Comparison of ENCODE assay signal across 8 cellular contexts in the genomic region with DNA sequence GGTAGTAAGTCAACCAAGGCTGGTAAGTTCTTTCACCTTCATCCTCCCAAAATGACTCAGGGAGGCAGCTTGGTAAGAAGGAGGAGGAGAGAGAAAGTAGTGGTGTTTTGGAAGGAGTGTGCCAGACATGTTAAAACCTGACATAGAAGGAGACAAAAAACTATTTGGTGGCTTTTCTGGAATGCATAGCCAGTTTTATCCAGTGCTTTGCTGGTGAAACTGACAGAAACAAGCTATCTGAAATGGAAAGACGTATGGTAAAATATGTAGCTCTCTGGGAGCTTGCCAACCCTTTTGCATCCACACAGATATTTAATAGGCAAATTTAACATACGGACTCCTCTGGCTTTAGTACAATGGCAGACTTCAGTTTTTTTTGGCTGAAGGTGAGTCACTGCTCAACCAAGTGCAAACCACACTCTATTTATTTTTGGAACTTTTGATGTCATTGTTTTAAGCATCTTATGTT. TPM values are rescaled to one million over a fixed set of nuclear protein-coding genes. Genes with fewer than 3 reads are reported as not detected.
DNase-seq lines count a peak whose midpoint lies in the region; ATAC-seq and TF ChIP-seq lines count a peak whose summit lies in the region.

No MANE protein-coding gene starts in this region.

- peak overlapping the region; percentile 68 for H3K4me2 ChIP-seq in SK-N-SH

- no peak overlapping the region; a peak in 1 of 4 replicates for H3K4me3 ChIP-seq in SK-N-SH (ENCODE audit: low read depth in 2 of 2, low read length in 1 of 2)

- 11% methylated on average over 2 of the region's 2 CpGs for WGBS in SK-N-SH (ENCODE audit: low lambda C conversion rate)

- peaks cover 27% of the 10 kb centered on the region for H3F3A ChIP-seq in SK-N-SH (replicated peaks; ENCODE audit: insufficient read depth)

- H3K27ac ChIP-seq in SK-N-SH (ENCODE audit: low read depth in 2 of 2, low read length in 1 of 2), result peak overlapping the region; percentile 34 to 74

- POLR2A ChIA-PET in SK-N-SH (lab: Yijun Ruan, JAX), result no interaction called here

- TF ChIP-seq EP300 in SK-N-SH (IDR thresholded peaks at IDR 0.05; ENCODE audit: borderline replicate concordance in 1 of 2, low read depth in 1 of 2, low read length in 1 of 2), result peak in 1 of 2 experiments; percentile 22; a peak in 1 of 4 replicates

- TF ChIP-seq CTCF in SK-N-SH (IDR thresholded peaks at IDR 0.05), result no peak

- no peaks in the 10 kb centered on the region for H3K9me2 ChIP-seq in SK-N-SH

- peak; percentile 74 for ATAC-seq in GM18870 (IDR thresholded peaks at IDR 0.05; ENCODE audit: unreplicated experiment)
- peak; percentile 82 for ATAC-seq in HG03060 (IDR thresholded peaks at IDR 0.05; ENCODE audit: low read depth, unreplicated experiment)

- H2AFZ ChIP-seq in SK-N-SH (ENCODE audit: low read depth), result peak overlapping the region; percentile 45; the same call in 1 of the 2 replicates

- no peaks in the 10 kb centered on the region; the same call in 1 of the 2 replicates for H4K20me1 ChIP-seq in SK-N-SH (ENCODE audit: insufficient read depth)

- peak overlapping the region; percentile 19; the same call in 1 of the 2 replicates for H3K9ac ChIP-seq in SK-N-SH

- peaks cover 0 to 6% of the 10 kb centered on the region in 2 experiments; a peak in 2 of 4 replicates for H3K4me1 ChIP-seq in SK-N-SH (ENCODE audit: control insufficient read depth in 1 of 2, insufficient read depth in 2 of 2, low read depth in 1 of 2, low read length in 1 of 2)

- peaks cover 44 to 49% of the 10 kb centered on the region in 2 experiments for H3K36me3 ChIP-seq in SK-N-SH (replicated peaks in 1 of 2; ENCODE audit: control insufficient read depth in 1 of 2, insufficient read depth in 2 of 2, low read length in 1 of 2)

- H3K79me2 ChIP-seq in SK-N-SH (ENCODE audit: insufficient read depth), result no peaks in the 10 kb centered on the region

- peak; percentile 71 for DNase-seq in AG08395 (ENCODE audit: low spot score)
- no peak for DNase-seq in SK-N-SH
- peak; percentile 49 for DNase-seq in hepatic stellate cell (ENCODE audit: low spot score)
- no peak for DNase-seq in DMS53 treated with DMSO at 0.1 percent for 48 hours (lab: John Stamatoyannopoulos, UW; ENCODE audit: unreplicated experiment)
- DNase-seq in NCI-H187 (lab: John Stamatoyannopoulos, UW), result no peak
- no peak for DNase-seq in SIG-M5 treated with dmso at 0.1 percent for 504 hours (lab: John Stamatoyannopoulos, UW; ENCODE audit: unreplicated experiment)

- no peak for TF ChIP-seq RAD21 in SK-N-SH (IDR thresholded peaks at IDR 0.05; ENCODE audit: low read length)

- CTCF ChIA-PET in SK-N-SH (lab: Yijun Ruan, JAX), result interaction anchor here (2.1 kb wide), 1 partner anchor 14 kb away, joined by 9 read pairs; no protein-coding TSS in a partner anchor

- no peaks in the 10 kb centered on the region for H3K27me3 ChIP-seq in SK-N-SH (ENCODE audit: insufficient read depth)

- no peaks in the 10 kb centered on the region for H3K9me3 ChIP-seq in SK-N-SH

TF ChIP-seq in SK-N-SH, 30 proteins besides CTCF, POLR2A, EP300 and RAD21:
- no peak for TF ChIP-seq TEAD4 (IDR thresholded peaks at IDR 0.05; ENCODE audit: borderline replicate concordance, insufficient read depth)
- TF ChIP-seq JUND (IDR thresholded peaks at IDR 0.05), result peak; percentile 48
- peak; percentile 29; the same call in 1 of the 2 replicates for TF ChIP-seq YY1 (IDR thresholded peaks at IDR 0.05; ENCODE audit: low read depth)
- TF ChIP-seq NFIC (IDR thresholded peaks at IDR 0.05; ENCODE audit: borderline replicate concordance), result peak; percentile 27; the same call in 1 of the 2 replicates
- TF ChIP-seq FOSL2 (IDR thresholded peaks at IDR 0.05; ENCODE audit: borderline replicate concordance, low read depth), result peak; percentile 61
- no peak for TF ChIP-seq ZBTB33 (IDR thresholded peaks at IDR 0.05; ENCODE audit: borderline replicate concordance, low read depth)
- TF ChIP-seq RCOR1 (IDR thresholded peaks at IDR 0.05; ENCODE audit: low read length), result no peak
- TF ChIP-seq RFX5 (IDR thresholded peaks at IDR 0.05; ENCODE audit: low read length), result no peak
- TF ChIP-seq MEF2A (IDR thresholded peaks at IDR 0.05; ENCODE audit: borderline replicate concordance, low read depth), result peak; percentile 79

RNA-seq across cellular contexts. Expression of gene RAB14, which starts 45.4 kb away (rescaled TPM):
- polyA plus RNA-seq in SK-N-SH (2012; rRNA removed), result 12.9 and 17.4 TPM in 2 replicates
- polyA plus RNA-seq in SK-N-SH (2012; cell fraction: cytosol; rRNA removed), result 28.6 and 33.1 TPM in 2 replicates
- 8.8 and 19.2 TPM in 2 replicates for polyA plus RNA-seq in SK-N-SH (2012; cell fraction: nucleus; rRNA removed)

Comparison
In these comparisons a context has a peak if more than half of its experiments do, and no peak if none do; other contexts are left out.
1. DNase-seq: peak in AG08395 (single experiment) and hepatic stellate cell (single experiment); none in SK-N-SH (single experiment), DMS53 treated with DMSO at 0.1 percent for 48 hours (single experiment), NCI-H187 (0 of 2) and SIG-M5 treated with dmso at 0.1 percent for 504 hours (single experiment).